Comparison of ENCODE assay signal across 15 cellular contexts in the genomic region with DNA sequence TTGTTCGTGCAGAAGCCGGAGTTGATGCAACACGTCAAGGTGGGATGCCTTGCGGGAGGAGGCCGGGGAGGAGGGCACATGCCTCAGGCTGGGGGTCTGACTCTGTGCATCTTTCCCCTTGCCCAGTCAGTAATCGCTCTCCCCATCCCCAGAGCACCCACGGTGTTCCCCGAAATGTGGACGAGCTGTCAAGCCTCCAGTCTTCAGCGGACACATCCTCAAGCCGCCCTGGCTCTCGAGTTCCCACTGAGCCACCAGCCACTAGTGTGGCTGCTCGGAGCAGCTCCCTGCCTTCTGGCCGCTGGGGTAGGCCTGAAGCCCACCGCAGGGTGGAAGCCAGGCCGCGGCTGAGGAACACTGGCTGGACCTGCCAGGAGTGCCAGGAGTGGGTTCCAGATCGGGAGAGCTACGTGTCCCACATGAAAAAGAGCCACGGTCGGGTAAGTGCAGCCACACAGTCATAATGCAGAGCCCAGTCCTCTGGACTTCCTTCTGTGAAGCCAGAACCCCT. TPM values are rescaled to one million over a fixed set of nuclear protein-coding genes. Genes with fewer than 3 reads are reported as not detected.
DNase-seq lines count a peak whose midpoint lies in the region; ATAC-seq, FAIRE-seq and TF ChIP-seq lines count a peak whose summit lies in the region.
"Had no signal": no experiment of that assay in that cellular context is flagged by ENCODE, and none has a peak within 500 bp of the region (broad histone marks: within the 10 kb centered on the region; RNA-seq: fewer than 3 reads in every experiment).

No MANE protein-coding gene starts in this region.

- H3K9me1 ChIP-seq in K562 (ENCODE audit: control insufficient read depth, insufficient read depth, low read length): no peaks in the 10 kb centered on the region

- in situ Hi-C loops in K562 (cut with MboI): no loop called here

- no peak overlapping the region for H3K4me2 ChIP-seq in K562 (ENCODE audit: insufficient read depth, low read length)
- H3K4me2 ChIP-seq: A549 had no signal

- H4K20me1 ChIP-seq in K562 (replicated peaks; ENCODE audit: control insufficient read depth, insufficient read depth, low read length): no peaks in the 10 kb centered on the region

- no peak overlapping the region for H3K4me3 ChIP-seq in K562
- no peak overlapping the region for H3K4me3 ChIP-seq in right lobe of liver
- H3K4me3 ChIP-seq: A549 had no signal

- H3K36me3 Mint-ChIP-seq in activated naive CD4-positive, alpha-beta T cell treated with anti-CD3 and anti-CD28 coated beads, Interleukin-2, amount 50 U/mL, for 72 hours: peaks cover 0 to 7% of the 10 kb centered on the region in 2 donors
- peaks cover 19% of the 10 kb centered on the region for H3K36me3 Mint-ChIP-seq in activated naive CD4-positive, alpha-beta T cell treated with anti-CD3 and anti-CD28 coated beads for 36 hours (ENCODE audit: low read depth)

- no peaks in the 10 kb centered on the region for H3K27me3 Mint-ChIP-seq in activated naive CD4-positive, alpha-beta T cell treated with anti-CD3 and anti-CD28 coated beads for 36 hours (ENCODE audit: low read depth)
- H3K27me3 Mint-ChIP-seq: CD4-positive, alpha-beta memory T cell had no signal

- FAIRE-seq in K562 (lab: Jason Lieb, UNC): no peak
- FAIRE-seq: A549, GM12891 had no signal

- H3K4me1 ChIP-seq in K562 (replicated peaks in 1 of 2; ENCODE audit: control insufficient read depth in 2 of 2, insufficient read depth in 2 of 2, low read length in 2 of 2) (no peaks in the 10 kb centered on the region), right lobe of liver (peaks cover 0 to 32% (median 14%) of the 10 kb centered on the region in 4 donors)
- H3K4me1 ChIP-seq: A549, BE2C had no signal

- H3K9me3 Mint-ChIP-seq in activated naive CD4-positive, alpha-beta T cell treated with anti-CD3 and anti-CD28 coated beads, Interleukin-2, amount 50 U/mL, for 72 hours: no peaks in the 10 kb centered on the region
- H3K9me3 Mint-ChIP-seq in activated naive CD4-positive, alpha-beta T cell treated with anti-CD3 and anti-CD28 coated beads for 36 hours: no peaks in the 10 kb centered on the region
- H3K9me3 Mint-ChIP-seq: CD4-positive, alpha-beta memory T cell; H9 had no signal

- POLR2A ChIA-PET in K562 (lab: Yijun Ruan, JAX): interaction anchor here (0.6 to 0.7 kb wide), 2 partner anchors 20 to 164 kb away, joined by 3 read pairs; no protein-coding TSS in a partner anchor

- TF ChIP-seq RAD21 in K562 (CRISPR knock-in tag; conservative IDR thresholded peaks at IDR 0.05 in 1 of 2, IDR thresholded peaks at IDR 0.05 in 1 of 2): no peak

- peak in 1 of 2 donors; percentile 42 for DNase-seq in activated naive CD4-positive, alpha-beta T cell treated with anti-CD3 and anti-CD28 coated beads, Interleukin-2, amount 50 U/mL, for 72 hours (ENCODE audit: low spot score in 2 of 2)
- no peak for DNase-seq in activated naive CD4-positive, alpha-beta T cell treated with anti-CD3 and anti-CD28 coated beads for 36 hours
- DNase-seq in K562 (ENCODE audit: extremely low read depth in 1 of 4, low spot score in 3 of 4) (no peak), right lobe of liver (no peak), erythroblast (lab: John Stamatoyannopoulos, UW) (no peak), UCSD-AML1 (lab: John Stamatoyannopoulos, UW; ENCODE audit: unreplicated experiment) (no peak)
- DNase-seq: BE2C; CD4-positive, alpha-beta memory T cell; DMS79; GOT3; H9 had no signal

- H3K4me3 Mint-ChIP-seq in activated naive CD4-positive, alpha-beta T cell treated with anti-CD3 and anti-CD28 coated beads for 36 hours: no peak overlapping the region
- H3K4me3 Mint-ChIP-seq: CD4-positive, alpha-beta memory T cell; H9 had no signal

- no peaks in the 10 kb centered on the region for H3K27me3 ChIP-seq in K562 (ENCODE audit: control insufficient read depth in 2 of 2, insufficient read depth in 2 of 2, low read length in 2 of 2)
- no peaks in the 10 kb centered on the region for H3K27me3 ChIP-seq in right lobe of liver
- H3K27me3 ChIP-seq: BE2C had no signal

- intact Hi-C loops in activated naive CD4-positive, alpha-beta T cell treated with anti-CD3 and anti-CD28 coated beads for 36 hours (cut with micrococcal nuclease): no loop called here
- intact Hi-C loops in K562 (cut with micrococcal nuclease): no loop called here
- intact Hi-C loops in right lobe of liver (cut with DNase I): no loop called here

- H3K27ac ChIP-seq in K562 (ENCODE audit: extremely low read depth, low read depth, low read length): no peak overlapping the region
- H3K27ac ChIP-seq in right lobe of liver: peak overlapping the region; percentile 85 to 99 (median 97)
- H3K27ac ChIP-seq: A549, C4-2B had no signal

- H3K36me3 ChIP-seq in K562 (ENCODE audit: control insufficient read depth, insufficient read depth, low read length): peaks cover 74% of the 10 kb centered on the region
- peaks cover 0 to 68% (median 24%) of the 10 kb centered on the region in 4 donors for H3K36me3 ChIP-seq in right lobe of liver

- H3K27ac Mint-ChIP-seq in activated naive CD4-positive, alpha-beta T cell treated with anti-CD3 and anti-CD28 coated beads, Interleukin-2, amount 50 U/mL, for 72 hours: peak overlapping the region; percentile 23 to 79
- no peak overlapping the region for H3K27ac Mint-ChIP-seq in activated naive CD4-positive, alpha-beta T cell treated with anti-CD3 and anti-CD28 coated beads for 36 hours
- H3K27ac Mint-ChIP-seq: H9 had no signal

- TF ChIP-seq POLR2A in K562 (conservative IDR thresholded peaks at IDR 0.05): no peak
- no peak for TF ChIP-seq POLR2A in right lobe of liver (IDR thresholded peaks at IDR 0.05)
- TF ChIP-seq POLR2A in erythroblast (IDR thresholded peaks at IDR 0.05; ENCODE audit: low read length): no peak

- TF ChIP-seq EP300 in K562 (IDR thresholded peaks at IDR 0.05; ENCODE audit: low read length): no peak

- 94% methylated on average over 19 of the region's 21 CpGs for WGBS in K562 (ENCODE audit: insufficient coverage, low coverage, missing lambda C conversion rate)
- 89% methylated on average over 10 of the region's 21 CpGs for WGBS in right lobe of liver (ENCODE audit: insufficient coverage, low coverage, low lambda C conversion rate, missing lambda C conversion rate)

- no TSS peak for BruUV-seq in K562 (replicated peaks; lab: Mats Ljungman, UMichigan)

- CTCF ChIA-PET in activated naive CD4-positive, alpha-beta T cell treated with anti-CD3 and anti-CD28 coated beads for 36 hours (lab: Charles Lee): no interaction called here
- CTCF ChIA-PET in K562 (lab: Yijun Ruan, JAX; ENCODE audit: low intra/inter-chr PET ratio): no interaction called here

- TF ChIP-seq CTCF in K562 (IDR thresholded peaks at IDR 0.05 in 2 of 3, conservative IDR thresholded peaks at IDR 0.05 in 1 of 3; ENCODE audit: insufficient read depth in 2 of 3, low read depth in 1 of 3, low read length in 3 of 3): no peak
- TF ChIP-seq CTCF in right lobe of liver (IDR thresholded peaks at IDR 0.05): no peak

- no peak overlapping the region for H2AFZ ChIP-seq in K562 (ENCODE audit: low read depth, low read length)

- no peak for ATAC-seq in activated naive CD4-positive, alpha-beta T cell treated with anti-CD3 and anti-CD28 coated beads, Interleukin-2, amount 50 U/mL, for 72 hours
- ATAC-seq in K562: no peak
- no peak for ATAC-seq in right lobe of liver
- no peak for ATAC-seq in HG03097 (IDR thresholded peaks at IDR 0.05; ENCODE audit: low FRiP score, unreplicated experiment)

- H3K9me3 ChIP-seq in K562 (replicated peaks; ENCODE audit: control insufficient read depth, insufficient read depth, low read depth, low read length) (no peaks in the 10 kb centered on the region), right lobe of liver (no peaks in the 10 kb centered on the region)
- H3K9me3 ChIP-seq: A549, BE2C had no signal

- H3K79me2 ChIP-seq in K562 (ENCODE audit: control insufficient read depth, insufficient read depth, low read length): no peaks in the 10 kb centered on the region

- H3K9ac ChIP-seq in K562 (ENCODE audit: insufficient read depth in 1 of 2, low read depth in 2 of 2, low read length in 2 of 2): no peak overlapping the region

- H3K4me1 Mint-ChIP-seq in activated naive CD4-positive, alpha-beta T cell treated with anti-CD3 and anti-CD28 coated beads for 36 hours (ENCODE audit: low read depth): no peaks in the 10 kb centered on the region
- H3K4me1 Mint-ChIP-seq: H9 had no signal

RNA-seq across cellular contexts. Expression of a gene that starts 18.7 kb away (rescaled TPM):
- total RNA-seq in activated naive CD4-positive, alpha-beta T cell treated with anti-CD3 and anti-CD28 coated beads, Interleukin-2, amount 50 U/mL, for 72 hours: under 1 TPM; 0.07 to 0.54 TPM
- under 1 TPM; 0.02 to 0.05 TPM for total RNA-seq in activated naive CD4-positive, alpha-beta T cell treated with anti-CD3 and anti-CD28 coated beads for 36 hours
- 0.23 and 0.32 TPM in 2 replicates for total RNA-seq in K562 (2011; cell fraction: chromatin; rRNA removed; ENCODE audit: low replicate concordance)
- total RNA-seq in K562 (2011; cell fraction: nucleolus; rRNA removed): 0.13 and 0.33 TPM in 2 replicates
- 0.23 and 0.37 TPM in 2 replicates for total RNA-seq in K562 (2011; cell fraction: nucleoplasm; rRNA removed)
- 0.05 and 0.08 TPM in 2 replicates for total RNA-seq in K562 (2014; rRNA removed)
- 0.03 and 0.07 TPM in 2 replicates for total RNA-seq in K562 (2014; rRNA removed; fragmentation: Illumina TruSeq; extraction: Trizol)
- total RNA-seq in K562 (2015; rRNA removed; fragmentation: Illumina TruSeq; extraction: Trizol): 0.07 and 0.15 TPM in 2 replicates
- 0.07 and 0.13 TPM in 2 replicates for total RNA-seq in K562 (2021)
- polyA plus RNA-seq in K562 (2011; rRNA removed): 0.07 and 0.20 TPM in 2 replicates
- polyA plus RNA-seq in K562 (2011; cell fraction: cytosol; rRNA removed): 0.12 and 0.39 TPM in 2 replicates
- 0.20 and 0.25 TPM in 2 replicates for polyA plus RNA-seq in K562 (2011; cell fraction: nucleus; rRNA removed)
- 0.12 and 0.26 TPM in 2 replicates for polyA plus RNA-seq in K562 (2012)
- 0.04 and 0.08 TPM in 2 replicates for polyA plus RNA-seq in K562 (2014; fragmentation: Illumina TruSeq; extraction: Trizol)
- polyA plus RNA-seq in K562 (2014; fragmentation: Nextera tagmentation; extraction: Ambion mirVana): not detected
- 0.09 and 1.0 TPM in 2 replicates for polyA plus RNA-seq in K562 (2014; rRNA removed)
- polyA minus RNA-seq in K562 (2011; rRNA and poly(A)+ RNA removed): 0.03 and 0.07 TPM in 2 replicates
- polyA minus RNA-seq in K562 (2011; cell fraction: cytosol; rRNA and poly(A)+ RNA removed): 0.18 TPM in 1 of 2 replicates, not detected in the other
- 0.22 and 0.27 TPM in 2 replicates for polyA minus RNA-seq in K562 (2011; cell fraction: nucleus; rRNA and poly(A)+ RNA removed)
- 10 to 100 TPM in 1 of 6 experiments, 1 to 10 TPM in 5; 1.3 to 12.5 (median 5.5) TPM for total RNA-seq in right lobe of liver

RNA-seq across cellular contexts. Expression of a gene that starts 50.1 kb away (rescaled TPM):
- total RNA-seq in activated naive CD4-positive, alpha-beta T cell treated with anti-CD3 and anti-CD28 coated beads, Interleukin-2, amount 50 U/mL, for 72 hours: 10 to 100 TPM; 22.7 to 34.7 TPM
- 10 to 100 TPM; 24.2 to 24.3 TPM for total RNA-seq in activated naive CD4-positive, alpha-beta T cell treated with anti-CD3 and anti-CD28 coated beads for 36 hours
- 22.7 and 35.2 TPM in 2 replicates for total RNA-seq in K562 (2011; cell fraction: chromatin; rRNA removed; ENCODE audit: low replicate concordance)
- 18.4 and 21.7 TPM in 2 replicates for total RNA-seq in K562 (2011; cell fraction: nucleolus; rRNA removed)
- 22.7 and 26.9 TPM in 2 replicates for total RNA-seq in K562 (2011; cell fraction: nucleoplasm; rRNA removed)
- total RNA-seq in K562 (2014; rRNA removed) (5.9 and 9.1 TPM in 2 replicates), K562 (2014; rRNA removed; fragmentation: Illumina TruSeq; extraction: Trizol) (6.3 and 6.6 TPM in 2 replicates), K562 (2015; rRNA removed; fragmentation: Illumina TruSeq; extraction: Trizol) (9.1 and 9.2 TPM in 2 replicates), K562 (2021) (22.0 and 23.8 TPM in 2 replicates), right lobe of liver (10 to 100 TPM; 10.8 to 13.2 (median 12.1) TPM)
- polyA plus RNA-seq in K562 (2011; rRNA removed) (7.4 and 10.4 TPM in 2 replicates), K562 (2014; fragmentation: Illumina TruSeq; extraction: Trizol) (18.5 and 18.8 TPM in 2 replicates), K562 (2014; fragmentation: Nextera tagmentation; extraction: Ambion mirVana) (1 to 10 TPM in 1 of 2 experiments, under 1 TPM in 1; 0.88 to 1.7 TPM), K562 (2014; rRNA removed) (11.6 TPM in 2 replicates)
- polyA plus RNA-seq in K562 (2011; cell fraction: cytosol; rRNA removed): 8.8 and 14.0 TPM in 2 replicates
- polyA plus RNA-seq in K562 (2011; cell fraction: nucleus; rRNA removed): 15.9 and 24.2 TPM in 2 replicates
- polyA plus RNA-seq in K562 (2012): 12.6 and 16.1 TPM in 2 replicates
- polyA minus RNA-seq in K562 (2011; rRNA and poly(A)+ RNA removed): 7.6 and 8.8 TPM in 2 replicates
- 13.0 and 13.9 TPM in 2 replicates for polyA minus RNA-seq in K562 (2011; cell fraction: cytosol; rRNA and poly(A)+ RNA removed)
- polyA minus RNA-seq in K562 (2011; cell fraction: nucleus; rRNA and poly(A)+ RNA removed): 8.2 and 9.0 TPM in 2 replicates
